ENCODE assay signal across 18 cellular contexts in the genomic region with DNA sequence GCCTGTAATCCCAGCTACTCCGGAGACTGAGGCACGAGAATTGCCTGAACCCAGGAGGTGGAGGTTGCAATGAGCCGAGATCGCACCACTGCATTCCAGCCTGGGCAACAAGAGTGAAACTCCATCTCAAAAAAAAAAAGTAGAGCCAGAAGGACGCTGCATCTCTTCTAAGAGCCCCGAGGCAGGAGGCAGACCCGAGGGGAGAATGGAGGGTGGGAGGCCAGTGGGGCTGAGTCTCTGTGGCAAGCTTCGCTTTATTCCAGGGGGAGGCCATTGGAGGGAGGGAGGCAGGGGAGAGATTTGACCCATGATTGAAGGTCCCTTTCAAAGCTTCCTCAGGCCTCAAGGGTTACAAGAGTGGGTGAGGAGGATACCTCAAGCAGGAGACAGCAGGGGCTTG. TPM values are rescaled to one million over a fixed set of nuclear protein-coding genes. Genes with fewer than 3 reads are reported as not detected.
A peak's percentile ranks its signal among the peaks of the same experiment; 100 is the strongest.
DNase-seq lines count a peak whose midpoint lies in the region; ATAC-seq and TF ChIP-seq lines count a peak whose summit lies in the region.
"Had no signal": no experiment of that assay in that cellular context is flagged by ENCODE, and none has a peak within 500 bp of the region (broad histone marks: within the 10 kb centered on the region; RNA-seq: fewer than 3 reads in every experiment).

No MANE protein-coding gene starts in this region.

- H2BK5ac ChIP-seq in H9 (ENCODE audit: insufficient read length, low read length), result no peak overlapping the region

- H3K36me3 Mint-ChIP-seq in CD14-positive monocyte (peaks cover 49 to 84% of the 10 kb centered on the region in 2 donors), H9 (ENCODE audit: insufficient read depth in 1 of 3, low read depth in 3 of 3) (peaks cover 20 to 33% (median 32%) of the 10 kb centered on the region in 3 experiments; a peak in 6 of 7 replicates), neural crest cell (ENCODE audit: low read depth) (no peaks in the 10 kb centered on the region)
- H3K36me3 Mint-ChIP-seq in dendritic cell treated with granulocyte-macrophage colony-stimulating factor and Interleukin-4, amounts not matched to agents 40 ng/mL and 50 ng/mL, for 4 days (ENCODE audit: low read depth), result peaks cover 100% of the 10 kb centered on the region

- no peak overlapping the region for H3K56ac ChIP-seq in H9 (ENCODE audit: insufficient read length, low read depth, low read length)

- H4K5ac ChIP-seq in H9 (ENCODE audit: insufficient read length, low read depth, low read length), result no peak overlapping the region

- H3K23me2 ChIP-seq in H9 (ENCODE audit: insufficient read length, low read depth, low read length, poor library complexity, severe bottlenecking), result no peaks in the 10 kb centered on the region

- no peak overlapping the region for H4K8ac ChIP-seq in H9 (replicated peaks; ENCODE audit: insufficient read length, low read depth, low read length)

- no peaks in the 10 kb centered on the region for H4K20me1 ChIP-seq in H9 (ENCODE audit: control insufficient read depth, insufficient read depth, insufficient read length)

- H3K9ac ChIP-seq in H9 (ENCODE audit: extremely low read depth, insufficient read length, low read length), result no peak overlapping the region

- H3K4me1 Mint-ChIP-seq in CD14-positive monocyte (peaks cover 16% of the 10 kb centered on the region), H9 (peaks cover 3 to 8% of the 10 kb centered on the region in 2 experiments), neural crest cell (peaks cover 18% of the 10 kb centered on the region)
- H3K4me1 Mint-ChIP-seq in dendritic cell treated with granulocyte-macrophage colony-stimulating factor and Interleukin-4, amounts not matched to agents 40 ng/mL and 50 ng/mL, for 4 days (ENCODE audit: low read depth), result peaks cover 51% of the 10 kb centered on the region

- H3K27ac ChIP-seq in H9 (ENCODE audit: insufficient read length, low read depth, low read length), result no peak overlapping the region
- H3K27ac ChIP-seq: C4-2B had no signal

- H3T11ph ChIP-seq in H9 (ENCODE audit: low read length), result no peak overlapping the region

- no peak overlapping the region for H2BK12ac ChIP-seq in H9 (ENCODE audit: insufficient read length, low read depth, low read length)

- H3K27me3 Mint-ChIP-seq in CD14-positive monocyte (ENCODE audit: low read depth in 3 of 3) (peaks cover 0 to 2% (median 1%) of the 10 kb centered on the region in 3 donors), H9 (ENCODE audit: low read depth) (no peaks in the 10 kb centered on the region), neural crest cell (ENCODE audit: low read depth) (no peaks in the 10 kb centered on the region)
- no peaks in the 10 kb centered on the region for H3K27me3 Mint-ChIP-seq in dendritic cell treated with granulocyte-macrophage colony-stimulating factor and Interleukin-4, amounts not matched to agents 40 ng/mL and 50 ng/mL, for 4 days

- H3K27ac Mint-ChIP-seq in CD14-positive monocyte (peak overlapping the region in 4 of 7 donors; percentile 27 to 91 (median 60)), H9 (peak overlapping the region in 2 of 3 experiments; percentile 89 to 94; a peak in 4 of 7 replicates), neural crest cell (ENCODE audit: unreplicated experiment) (peak overlapping the region; percentile 81)
- H3K27ac Mint-ChIP-seq in dendritic cell treated with granulocyte-macrophage colony-stimulating factor and Interleukin-4, amounts not matched to agents 40 ng/mL and 50 ng/mL, for 4 days, result peak overlapping the region; percentile 91

- no peaks in the 10 kb centered on the region for H3K9me3 ChIP-seq in H9 (ENCODE audit: control insufficient read depth, low read depth, low read length)

- TF ChIP-seq CTCF in CD14-positive monocyte (IDR thresholded peaks at IDR 0.05) (no peak), H9 (conservative IDR thresholded peaks at IDR 0.05) (no peak), neural crest cell (conservative IDR thresholded peaks at IDR 0.05) (no peak)

- H3K9me3 Mint-ChIP-seq in CD14-positive monocyte (peaks cover 0 to 1% (median 0%) of the 10 kb centered on the region in 7 donors), H9 (no peaks in the 10 kb centered on the region), neural crest cell (no peaks in the 10 kb centered on the region)
- H3K9me3 Mint-ChIP-seq in dendritic cell treated with granulocyte-macrophage colony-stimulating factor and Interleukin-4, amounts not matched to agents 40 ng/mL and 50 ng/mL, for 4 days, result no peaks in the 10 kb centered on the region

- H3K14ac ChIP-seq in H9 (ENCODE audit: insufficient read depth, low read length), result no peak overlapping the region

- no peak overlapping the region for H2AFZ ChIP-seq in H9 (ENCODE audit: low read length)

- H3K18ac ChIP-seq in H9 (ENCODE audit: insufficient read length, low read depth, low read length), result no peak overlapping the region

- H3K4me1 ChIP-seq in H9 (ENCODE audit: insufficient read depth, low read length), result peaks cover 2% of the 10 kb centered on the region; the same call in 1 of the 2 replicates

- intact Hi-C loops in CD14-positive monocyte (cut with micrococcal nuclease), result no loop called here
- intact Hi-C loops in dendritic cell treated with granulocyte-macrophage colony-stimulating factor and Interleukin-4, amounts not matched to agents 40 ng/mL and 50 ng/mL, for 4 days (cut with micrococcal nuclease), result no loop called here

- no peak overlapping the region for H2BK15ac ChIP-seq in H9 (ENCODE audit: low read depth, low read length)

- peaks cover 3% of the 10 kb centered on the region for H3K79me1 ChIP-seq in H9 (ENCODE audit: insufficient read depth, low read depth, low read length, poor library complexity, severe bottlenecking)

- H3K79me2 ChIP-seq in H9 (ENCODE audit: insufficient read depth, low read length), result no peaks in the 10 kb centered on the region

- H3K27me3 ChIP-seq in H9 (ENCODE audit: insufficient read depth, low read length), result no peaks in the 10 kb centered on the region

- no peak overlapping the region for H3K23ac ChIP-seq in H9 (ENCODE audit: insufficient read length, low read depth, low read length)

- WGBS in H9 (ENCODE audit: extremely low coverage, insufficient read length, low lambda C conversion rate), result no CpG with 5 or more reads among the region's 8 CpGs

- DNase-seq in CD14-positive monocyte (ENCODE audit: low spot score) (no peak), H9 (no peak), neural crest cell (ENCODE audit: low read depth, low spot score) (no peak), NCI-H2107 treated with DMSO at 0.1 percent for 48 hours (lab: John Stamatoyannopoulos, UW; ENCODE audit: unreplicated experiment) (no peak), HuH-7.5 (ENCODE audit: low spot score) (no peak)
- DNase-seq: HCEC 1CT, MV-4-11, NCI-H1417 treated with DMSO at 0.1 percent for 48 hours, NCI-H1930, NCI-H2171, NCI-H446 treated with DMSO at 0.1 percent for 48 hours, OCI-M1, SIG-M5 had no signal

- ATAC-seq in GM21786 (IDR thresholded peaks at IDR 0.05; ENCODE audit: unreplicated experiment), result no peak
- ATAC-seq: K562 had no signal

- no peak overlapping the region for H3K4ac ChIP-seq in H9 (ENCODE audit: low read depth, low read length)

- no peak overlapping the region for H3K4me3 Mint-ChIP-seq in CD14-positive monocyte
- no peak overlapping the region for H3K4me3 Mint-ChIP-seq in H9
- H3K4me3 Mint-ChIP-seq in dendritic cell treated with granulocyte-macrophage colony-stimulating factor and Interleukin-4, amounts not matched to agents 40 ng/mL and 50 ng/mL, for 4 days, result no peak overlapping the region
- no peak overlapping the region for H3K4me3 Mint-ChIP-seq in neural crest cell

- no peak overlapping the region for H2AK5ac ChIP-seq in H9 (ENCODE audit: insufficient read length, low read length)

- H2BK20ac ChIP-seq in H9 (ENCODE audit: low read depth, low read length, poor library complexity, severe bottlenecking), result no peak overlapping the region

- H3K4me2 ChIP-seq in H9 (ENCODE audit: insufficient read depth, insufficient read length, low read length), result no peak overlapping the region

- H4K91ac ChIP-seq in H9 (ENCODE audit: insufficient read length, low read depth, low read length), result no peak overlapping the region

- no peak overlapping the region for H2BK120ac ChIP-seq in H9 (ENCODE audit: low read depth, low read length, poor library complexity, severe bottlenecking)

RNA-seq across cellular contexts. Expression of gene TTYH3, which starts 18.7 kb away (rescaled TPM):
- 10 to 100 TPM; 13.4 to 17.4 TPM for polyA plus RNA-seq in CD14-positive monocyte
- 122 TPM in 2 replicates for total RNA-seq in H9 (2021)
- 225 and 237 TPM in 2 replicates for total RNA-seq in neural crest cell

RNA-seq across cellular contexts. Expression of gene AMZ1, which starts 37.6 kb away (rescaled TPM):
- polyA plus RNA-seq in CD14-positive monocyte, result under 1 TPM; 0.09 to 0.14 TPM
- total RNA-seq in H9 (2021), result 0.74 and 0.90 TPM in 2 replicates
- total RNA-seq in neural crest cell, result not detected in 2 replicates
- total RNA-seq: A673, K562 had no signal
- polyA plus RNA-seq: K562 had no signal
